Comparison of ENCODE assay signal across 10 cellular contexts in the genomic region with DNA sequence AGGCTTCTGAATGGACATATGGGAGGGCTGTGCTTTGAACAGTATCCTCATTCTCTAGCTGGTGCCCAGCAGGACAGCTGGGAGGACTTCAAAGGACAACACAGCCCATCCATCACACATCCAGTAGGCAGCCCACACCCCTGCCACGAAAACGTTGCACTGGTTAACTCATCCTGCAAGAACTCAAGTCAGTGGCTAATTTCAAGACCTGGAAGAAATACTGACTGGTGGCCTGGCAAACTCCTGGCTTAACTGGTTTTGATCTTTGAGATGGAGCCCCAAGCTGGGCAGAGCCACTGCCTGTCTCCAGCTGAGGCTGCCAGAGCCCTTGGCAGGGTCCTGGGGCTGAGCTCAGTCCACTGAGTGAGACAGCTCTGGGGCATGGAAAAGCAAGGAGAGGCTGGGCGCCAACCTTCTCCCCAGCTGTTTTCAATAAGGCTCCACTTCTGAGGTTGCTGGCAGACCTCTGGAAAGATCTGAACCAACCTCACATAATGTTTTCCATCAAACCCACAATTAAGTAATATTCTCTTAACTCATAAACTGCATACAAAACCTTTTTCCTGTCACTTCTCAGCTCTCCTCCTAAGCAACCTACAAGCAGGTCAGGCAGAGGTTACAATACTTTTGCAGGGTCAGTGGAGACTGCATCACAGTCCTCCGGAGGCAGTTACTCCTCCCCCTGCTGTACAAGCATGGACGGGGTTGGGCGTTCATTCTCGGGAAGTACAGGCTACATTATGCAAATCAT.
DNase-seq lines count a peak whose midpoint lies in the region; ATAC-seq and TF ChIP-seq lines count a peak whose summit lies in the region.
"Had no signal": no experiment of that assay in that cellular context is flagged by ENCODE, and none has a peak within 500 bp of the region (broad histone marks: within the 10 kb centered on the region; RNA-seq: fewer than 3 reads in every experiment).

No MANE protein-coding gene starts in this region.

- H2AFZ ChIP-seq in hepatocyte = no peak overlapping the region

- H3K9me2 ChIP-seq in hepatocyte (replicated peaks; ENCODE audit: insufficient read depth) = no peaks in the 10 kb centered on the region

- no peak overlapping the region for H3K4me3 ChIP-seq in hepatocyte
- H3K4me3 ChIP-seq: smooth muscle cell had no signal

- no peaks in the 10 kb centered on the region for H3K4me1 ChIP-seq in hepatocyte (ENCODE audit: insufficient read depth)

- H3K36me3 ChIP-seq in hepatocyte (replicated peaks; ENCODE audit: insufficient read depth, low read depth) = no peaks in the 10 kb centered on the region

- WGBS in hepatocyte (ENCODE audit: low lambda C conversion rate, missing lambda C conversion rate) = 57% methylated on average over 7 of the region's 7 CpGs

- H3K79me2 ChIP-seq in hepatocyte = no peaks in the 10 kb centered on the region

- H3K27ac ChIP-seq in hepatocyte = no peak overlapping the region

- no peaks in the 10 kb centered on the region for H3K9me3 ChIP-seq in hepatocyte (ENCODE audit: low read depth)

- H3K27me3 ChIP-seq in hepatocyte = no peaks in the 10 kb centered on the region

- ATAC-seq in GM21390 (IDR thresholded peaks at IDR 0.05; ENCODE audit: unreplicated experiment) = no peak
- ATAC-seq: stimulated activated naive CD8-positive, alpha-beta T cell treated with anti-CD3 and anti-CD28 coated beads, Interleukin-15, Interleukin-2, amounts not matched to agents 100 U/mL and 50 U/mL, for 24 hours had no signal

- peak overlapping the region; percentile 0 for H3K4me2 ChIP-seq in hepatocyte
- H3K4me2 ChIP-seq: smooth muscle cell had no signal

- no peaks in the 10 kb centered on the region for H4K20me1 ChIP-seq in hepatocyte (ENCODE audit: insufficient read depth, poor library complexity, severe bottlenecking)

- TF ChIP-seq CTCF in hepatocyte (IDR thresholded peaks at IDR 0.05; ENCODE audit: poor library complexity) = no peak

- peak; percentile 59 for DNase-seq in Daoy (ENCODE audit: low read depth)
- DNase-seq in SW480 (ENCODE audit: low spot score) = peak; percentile 85
- peak; percentile 33 for DNase-seq in hepatocyte (ENCODE audit: low spot score)
- DNase-seq in retina = peak; percentile 42
- DNase-seq in SKM-1 treated with dmso at 0.1 percent for 144 hours (lab: John Stamatoyannopoulos, UW; ENCODE audit: unreplicated experiment) = no peak
- DNase-seq in middle frontal gyrus (ENCODE audit: extremely low spot score, low spot score) = no peak
- no peak for DNase-seq in COR-L47 (lab: John Stamatoyannopoulos, UW)
- DNase-seq: stimulated activated naive CD8-positive, alpha-beta T cell treated with anti-CD3 and anti-CD28 coated beads, Interleukin-15, Interleukin-2, amounts not matched to agents 100 U/mL and 50 U/mL, for 24 hours had no signal

Comparison
In these comparisons a context has a peak if more than half of its experiments do, and no peak if none do; other contexts are left out.
1. DNase-seq: peak in Daoy (single experiment), SW480 (single experiment), hepatocyte (single experiment) and retina (single experiment); none in SKM-1 treated with dmso at 0.1 percent for 144 hours (single experiment), middle frontal gyrus (single experiment) and COR-L47 (single experiment).